ENCODE assay signal across 9 cellular contexts in the genomic region with DNA sequence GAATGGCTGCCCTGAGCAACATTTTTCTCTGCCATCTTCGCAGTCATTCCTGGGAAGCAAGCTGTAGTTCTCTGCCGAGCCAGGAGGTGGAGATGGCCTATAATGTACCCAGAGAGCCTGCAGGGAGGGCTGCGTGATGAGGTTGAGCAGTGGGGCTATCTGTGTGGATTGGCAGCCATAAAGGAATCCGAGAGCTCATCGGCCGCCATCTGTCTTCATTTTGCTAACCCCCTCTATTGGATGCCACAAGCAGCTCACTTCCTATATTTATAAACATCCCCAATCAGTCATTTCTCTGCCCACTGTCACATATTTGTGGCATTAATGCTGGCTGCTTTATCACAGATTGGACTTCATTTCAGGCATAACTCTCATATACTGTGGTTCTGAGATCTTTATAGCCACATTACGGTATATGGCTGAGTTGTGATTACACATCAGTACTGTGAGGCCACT.
DNase-seq lines count a peak whose midpoint lies in the region; ATAC-seq and TF ChIP-seq lines count a peak whose summit lies in the region.
"Had no signal": no experiment of that assay in that cellular context is flagged by ENCODE, and none has a peak within 500 bp of the region (broad histone marks: within the 10 kb centered on the region; RNA-seq: fewer than 3 reads in every experiment).

No MANE protein-coding gene starts in this region.

- TF ChIP-seq CTCF in fibroblast of mammary gland (conservative IDR thresholded peaks at IDR 0.05; ENCODE audit: control insufficient read depth, insufficient read depth, low read depth, low read length) (peak; percentile 50), type B pancreatic cell (conservative IDR thresholded peaks at IDR 0.05) (peak; percentile 71)

- H3K9me3 Mint-ChIP-seq in type B pancreatic cell = no peaks in the 10 kb centered on the region

- no peak for ATAC-seq in GM18520 (IDR thresholded peaks at IDR 0.05; ENCODE audit: unreplicated experiment)

- H3K36me3 ChIP-seq in H7 (replicated peaks; ENCODE audit: control insufficient read depth, insufficient read depth, low read length) = no peaks in the 10 kb centered on the region

- DNase-seq in NCI-H1694 (lab: John Stamatoyannopoulos, UW) (peak; percentile 0), NCI-H1694 treated with DMSO at 0.1 percent for 48 hours (lab: John Stamatoyannopoulos, UW) (no peak), H7 (peak; percentile 68), NCI-H748 treated with DMSO at 0.1 percent for 48 hours (lab: John Stamatoyannopoulos, UW) (peak; percentile 5), fibroblast of mammary gland (ENCODE audit: low read depth) (peak; percentile 21), type B pancreatic cell (ENCODE audit: extremely low spot score, unreplicated experiment) (no peak)
- no peak for DNase-seq in effector CD4-positive, alpha-beta T cell
- DNase-seq: CD4-positive, CD25-positive, alpha-beta regulatory T cell had no signal

- H3K27me3 ChIP-seq in H7 (ENCODE audit: control insufficient read depth, insufficient read depth, low read length) = no peaks in the 10 kb centered on the region

- no peaks in the 10 kb centered on the region for H3K36me3 Mint-ChIP-seq in type B pancreatic cell
- H3K36me3 Mint-ChIP-seq: CD4-positive, CD25-positive, alpha-beta regulatory T cell had no signal

- H3K27me3 Mint-ChIP-seq in type B pancreatic cell = peaks cover 33% of the 10 kb centered on the region

- H3K4me3 ChIP-seq in H7 (ENCODE audit: insufficient read depth, low read depth, low read length) (no peak overlapping the region), fibroblast of mammary gland (ENCODE audit: control insufficient read depth, low read depth, low read length) (no peak overlapping the region)

- no peak overlapping the region for H3K4me3 Mint-ChIP-seq in type B pancreatic cell
- H3K4me3 Mint-ChIP-seq: CD4-positive, CD25-positive, alpha-beta regulatory T cell had no signal

- peaks cover 39% of the 10 kb centered on the region for H3K4me1 Mint-ChIP-seq in type B pancreatic cell (ENCODE audit: unreplicated experiment)
- H3K4me1 Mint-ChIP-seq: CD4-positive, CD25-positive, alpha-beta regulatory T cell had no signal

- H3K27ac Mint-ChIP-seq in type B pancreatic cell = no peak overlapping the region
- H3K27ac Mint-ChIP-seq: CD4-positive, CD25-positive, alpha-beta regulatory T cell had no signal

Comparison
In these comparisons a context has a peak if more than half of its experiments do, and no peak if none do; other contexts are left out.
1. DNase-seq: peak in NCI-H1694 (single experiment), H7 (single experiment), NCI-H748 treated with DMSO at 0.1 percent for 48 hours (single experiment) and fibroblast of mammary gland (single experiment); none in NCI-H1694 treated with DMSO at 0.1 percent for 48 hours (single experiment), type B pancreatic cell (single experiment) and effector CD4-positive, alpha-beta T cell (single experiment).